ENCODE assay signal across 18 cellular contexts in genomic region chr11:13831707-13832106, GRCh38.
DNase-seq lines count a peak whose midpoint lies in the region; ATAC-seq and TF ChIP-seq lines count a peak whose summit lies in the region.
"Had no signal": no experiment of that assay in that cellular context is flagged by ENCODE, and none has a peak within 500 bp of the region (broad histone marks: within the 10 kb centered on the region; RNA-seq: fewer than 3 reads in every experiment).

No MANE protein-coding gene starts in this region.

- TF ChIP-seq CTCF in mammary epithelial cell (conservative IDR thresholded peaks at IDR 0.05 in 1 of 2, IDR thresholded peaks at IDR 0.05 in 1 of 2; ENCODE audit: extremely low read depth in 1 of 2, insufficient read depth in 1 of 2, low read depth in 1 of 2, low read length in 2 of 2) (no peak), MCF 10A (IDR thresholded peaks at IDR 0.05; ENCODE audit: unreplicated experiment) (no peak), thyroid gland (IDR thresholded peaks at IDR 0.05) (no peak), left ventricle myocardium inferior (IDR thresholded peaks at IDR 0.05; ENCODE audit: borderline replicate concordance) (no peak), progenitor cell of endocrine pancreas (IDR thresholded peaks at IDR 0.05; ENCODE audit: unreplicated experiment) (no peak)

- dilution Hi-C loops in mammary epithelial cell (cut with HindIII; ENCODE audit: low sequenced_read_pairs), result no loop called here

- BruUV-seq in mammary epithelial cell (replicated peaks; lab: Mats Ljungman, UMichigan) (no TSS peak), MCF 10A (replicated peaks; lab: Mats Ljungman, UMichigan) (no TSS peak)

- H3K36me3 Mint-ChIP-seq in MCF 10A (ENCODE audit: insufficient read depth, unreplicated experiment), result peaks cover 7% of the 10 kb centered on the region
- no peaks in the 10 kb centered on the region for H3K36me3 Mint-ChIP-seq in progenitor cell of endocrine pancreas (ENCODE audit: insufficient read depth)

- H3K4me3 ChIP-seq in mammary epithelial cell (replicated peaks in 1 of 3; ENCODE audit: insufficient read depth in 1 of 3, low read depth in 2 of 3, low read length in 3 of 3) (no peak overlapping the region), SJCRH30 (no peak overlapping the region), thyroid gland (replicated peaks in 1 of 3) (no peak overlapping the region), left ventricle myocardium inferior (no peak overlapping the region)
- H3K4me3 ChIP-seq: dorsolateral prefrontal cortex, Peyer's patch had no signal

- no peaks in the 10 kb centered on the region for H3K36me3 ChIP-seq in mammary epithelial cell (ENCODE audit: insufficient read depth, low read length)
- H3K36me3 ChIP-seq in SJCRH30, result no peaks in the 10 kb centered on the region
- no peaks in the 10 kb centered on the region for H3K36me3 ChIP-seq in thyroid gland
- no peaks in the 10 kb centered on the region for H3K36me3 ChIP-seq in left ventricle myocardium inferior
- H3K36me3 ChIP-seq: Peyer's patch had no signal

- CTCF ChIA-PET in mammary epithelial cell (lab: Charles Lee; ENCODE audit: low non-redundant PET), result no interaction called here
- CTCF ChIA-PET in MCF 10A (lab: Yijun Ruan, JAX), result interaction anchor here (1.6 kb wide), 1 partner anchor 59 kb away, joined by 3 read pairs; no protein-coding TSS in a partner anchor

- POLR2A ChIA-PET in MCF 10A (lab: Yijun Ruan, JAX), result no interaction called here

- H3K27me3 Mint-ChIP-seq in MCF 10A (ENCODE audit: insufficient read depth, unreplicated experiment) (no peaks in the 10 kb centered on the region), progenitor cell of endocrine pancreas (peaks cover 2% of the 10 kb centered on the region)
- H3K27me3 Mint-ChIP-seq: CD4-positive, alpha-beta T cell had no signal

- H3K79me2 ChIP-seq in mammary epithelial cell (ENCODE audit: insufficient read depth, low read length), result no peaks in the 10 kb centered on the region

- H3K4me1 Mint-ChIP-seq in MCF 10A (ENCODE audit: insufficient read depth, unreplicated experiment) (peaks cover 5% of the 10 kb centered on the region), progenitor cell of endocrine pancreas (ENCODE audit: low read depth) (no peaks in the 10 kb centered on the region)
- H3K4me1 Mint-ChIP-seq: nephron progenitor cell had no signal

- no peak for TF ChIP-seq POLR2A in thyroid gland (IDR thresholded peaks at IDR 0.05)

- no peak overlapping the region for H2AFZ ChIP-seq in mammary epithelial cell (ENCODE audit: low read depth, low read length)

- H3K27ac ChIP-seq in mammary epithelial cell (ENCODE audit: insufficient read depth, low read depth, low read length), result no peak overlapping the region
- H3K27ac ChIP-seq in SJCRH30, result peak overlapping the region; percentile 85
- H3K27ac ChIP-seq in thyroid gland, result no peak overlapping the region
- no peak overlapping the region for H3K27ac ChIP-seq in left ventricle myocardium inferior (replicated peaks)
- H3K27ac ChIP-seq: dorsolateral prefrontal cortex, Peyer's patch had no signal

- H3K4me3 Mint-ChIP-seq in MCF 10A (ENCODE audit: unreplicated experiment) (no peak overlapping the region), progenitor cell of endocrine pancreas (ENCODE audit: low read depth) (no peak overlapping the region)
- H3K4me3 Mint-ChIP-seq: activated naive CD8-positive, alpha-beta T cell; activated T-cell treated with anti-CD3 and anti-CD28 coated beads, Interleukin-2, amount 50 U/mL, for 4 hours; CD4-positive, alpha-beta T cell; H9; nephron progenitor cell had no signal

- H4K20me1 ChIP-seq in mammary epithelial cell (ENCODE audit: insufficient read depth, low read length), result no peaks in the 10 kb centered on the region

- DNase-seq in mammary epithelial cell (peak; percentile 19), MCF 10A (ENCODE audit: unreplicated experiment) (no peak), NCI-H2196 (lab: John Stamatoyannopoulos, UW; ENCODE audit: unreplicated experiment) (peak; percentile 82), SJCRH30 (peak; percentile 96 to 100), thyroid gland (peak; percentile 7 to 13), left ventricle myocardium inferior (no peak), progenitor cell of endocrine pancreas (ENCODE audit: low spot score, unreplicated experiment) (no peak)
- DNase-seq: activated CD4-positive, alpha-beta T cell treated with anti-CD3 and anti-CD28 coated beads, Interleukin-2, amount 50 U/mL, for 4 hours; activated T-cell treated with anti-CD3 and anti-CD28 coated beads, Interleukin-2, amount 50 U/mL, for 4 hours; CD4-positive, alpha-beta T cell; dorsolateral prefrontal cortex; GDM1; H9; nephron progenitor cell; Peyer's patch; stimulated activated naive CD4-positive, alpha-beta T cell treated with Interleukin-2 at 50 U/mL for 16 hours had no signal

- H3K27ac Mint-ChIP-seq in MCF 10A (ENCODE audit: low read depth, unreplicated experiment) (no peak overlapping the region), progenitor cell of endocrine pancreas (no peak overlapping the region)
- H3K27ac Mint-ChIP-seq: activated naive CD8-positive, alpha-beta T cell; CD4-positive, alpha-beta T cell; H9; nephron progenitor cell had no signal

- no peak overlapping the region for H3K4me2 ChIP-seq in mammary epithelial cell (ENCODE audit: insufficient read depth, low read depth, low read length)

- no peak for ATAC-seq in GM19395 (IDR thresholded peaks at IDR 0.05; ENCODE audit: unreplicated experiment)
- ATAC-seq: activated T-cell treated with anti-CD3 and anti-CD28 coated beads, Interleukin-2, amount 50 U/mL, for 4 hours had no signal

- no peak overlapping the region for H3K9ac ChIP-seq in mammary epithelial cell (ENCODE audit: insufficient read depth, low read length)

- intact Hi-C loops in mammary epithelial cell (cut with micrococcal nuclease) (no loop called here), MCF 10A (cut with micrococcal nuclease) (no loop called here), thyroid gland (cut with DNase I) (no loop called here), left ventricle myocardium inferior (cut with micrococcal nuclease) (no loop called here)

- H3K9me3 ChIP-seq in mammary epithelial cell (replicated peaks; ENCODE audit: insufficient read depth, low read length) (no peaks in the 10 kb centered on the region), SJCRH30 (replicated peaks) (peaks cover 12% of the 10 kb centered on the region; the same call in 1 of the 2 replicates), thyroid gland (no peaks in the 10 kb centered on the region), left ventricle myocardium inferior (replicated peaks) (peaks cover 6% of the 10 kb centered on the region)
- H3K9me3 ChIP-seq: Peyer's patch had no signal

- in situ Hi-C loops in mammary epithelial cell (cut with MboI; ENCODE audit: low sequenced_read_pairs in 2 of 2), result no loop called here

- H3K9me3 Mint-ChIP-seq in MCF 10A (ENCODE audit: unreplicated experiment), result peaks cover 5% of the 10 kb centered on the region
- peaks cover 16% of the 10 kb centered on the region for H3K9me3 Mint-ChIP-seq in progenitor cell of endocrine pancreas (ENCODE audit: low read depth)

- H3K27me3 ChIP-seq in mammary epithelial cell (ENCODE audit: insufficient read depth, low read length) (no peaks in the 10 kb centered on the region), SJCRH30 (no peaks in the 10 kb centered on the region), thyroid gland (no peaks in the 10 kb centered on the region), left ventricle myocardium inferior (ENCODE audit: low read depth) (peaks cover 21% of the 10 kb centered on the region)
- H3K27me3 ChIP-seq: Peyer's patch had no signal

- H3K4me1 ChIP-seq in mammary epithelial cell (ENCODE audit: insufficient read depth, low read length) (peaks cover 14% of the 10 kb centered on the region), SJCRH30 (peaks cover 28% of the 10 kb centered on the region), thyroid gland (no peaks in the 10 kb centered on the region), left ventricle myocardium inferior (no peaks in the 10 kb centered on the region)
- H3K4me1 ChIP-seq: Peyer's patch had no signal

Comparison
In these comparisons a context has a peak if more than half of its experiments do, and no peak if none do; other contexts are left out.
1. DNase-seq: peak in mammary epithelial cell (single experiment), NCI-H2196 (single experiment), SJCRH30 (2 of 2) and thyroid gland (2 of 2); none in MCF 10A (single experiment), left ventricle myocardium inferior (single experiment) and progenitor cell of endocrine pancreas (single experiment).